8 cellular contexts compared by ENCODE assay signal in genomic region chr18:49460958-49461601, GRCh38. TPM values are rescaled to one million over a fixed set of nuclear protein-coding genes. Genes with fewer than 3 reads are reported as not detected.
DNase-seq lines count a peak whose midpoint lies in the region; ATAC-seq, FAIRE-seq and TF ChIP-seq lines count a peak whose summit lies in the region.

No MANE protein-coding gene starts in this region.

- POLR2A ChIA-PET in activated CD4-positive, alpha-beta T cell treated with anti-CD3 and anti-CD28 coated beads, Interleukin-2, amount 10 ng/mL, durations not matched to agents 7 days and 5 days (lab: Charles Lee) = no interaction called here
- POLR2A ChIA-PET in activated B cell treated with CpG ODN at 0.5 μM for 24 hours (lab: Charles Lee) = interaction anchor here (0.8 to 2.7 kb wide), 6 partner anchors 11 to 30 kb away, joined by 3 to 68 read pairs (median 4); partner anchors contain the start of gene C18orf32

- no peaks in the 10 kb centered on the region for H3K27me3 Mint-ChIP-seq in activated CD4-positive, alpha-beta T cell treated with anti-CD3 and anti-CD28 coated beads, Interleukin-2, amount 10 ng/mL, durations not matched to agents 7 days and 5 days
- H3K27me3 Mint-ChIP-seq in activated B cell treated with CpG ODN at 0.5 μM for 24 hours = no peaks in the 10 kb centered on the region

- H3K4me3 Mint-ChIP-seq in activated CD4-positive, alpha-beta T cell treated with anti-CD3 and anti-CD28 coated beads, Interleukin-2, amount 10 ng/mL, durations not matched to agents 7 days and 5 days = peak overlapping the region; percentile 88
- peak overlapping the region; percentile 88 for H3K4me3 Mint-ChIP-seq in activated B cell treated with CpG ODN at 0.5 μM for 24 hours

- peak overlapping the region; percentile 91 for H3K27ac Mint-ChIP-seq in activated CD4-positive, alpha-beta T cell treated with anti-CD3 and anti-CD28 coated beads, Interleukin-2, amount 10 ng/mL, durations not matched to agents 7 days and 5 days
- peak overlapping the region; percentile 87 for H3K27ac Mint-ChIP-seq in activated B cell treated with CpG ODN at 0.5 μM for 24 hours

- peak overlapping the region; percentile 33 for H3K9ac ChIP-seq in iPS-18a (ENCODE audit: low read length)
- H3K9ac ChIP-seq in subcutaneous abdominal adipose tissue (ENCODE audit: low read length in 5 of 5) = peak overlapping the region in 4 of 5 donors; percentile 94 to 96 (median 95)

- CTCF ChIA-PET in activated CD4-positive, alpha-beta T cell treated with anti-CD3 and anti-CD28 coated beads, Interleukin-2, amount 10 ng/mL, durations not matched to agents 7 days and 5 days (lab: Charles Lee) = interaction anchor here (0.6 to 1.1 kb wide), 5 partner anchors 22 to 1460 kb away, joined by 3 to 4 read pairs (median 3); no protein-coding TSS in a partner anchor
- CTCF ChIA-PET in activated B cell treated with CpG ODN at 0.5 μM for 24 hours (lab: Charles Lee) = no interaction called here

- no peaks in the 10 kb centered on the region for H3K9me3 ChIP-seq in iPS-18a (ENCODE audit: control insufficient read depth, low read depth, low read length)
- H3K9me3 ChIP-seq in subcutaneous abdominal adipose tissue (ENCODE audit: control insufficient read depth in 5 of 5, low read length in 5 of 5) = no peaks in the 10 kb centered on the region

- peak overlapping the region; percentile 75 for H3K4me3 ChIP-seq in iPS-18a (ENCODE audit: low read length)
- H3K4me3 ChIP-seq in subcutaneous abdominal adipose tissue (ENCODE audit: low read depth in 1 of 5, low read length in 5 of 5) = peak overlapping the region; percentile 82 to 96 (median 93)

- FAIRE-seq in GM19239 (lab: Jason Lieb, UNC) = no peak

- H3K4me1 ChIP-seq in iPS-18a (ENCODE audit: control insufficient read depth, low read depth, low read length) (peaks cover 21% of the 10 kb centered on the region), subcutaneous abdominal adipose tissue (ENCODE audit: control insufficient read depth in 5 of 5, insufficient read depth in 5 of 5, low read length in 5 of 5) (peaks cover 2 to 22% (median 22%) of the 10 kb centered on the region in 5 donors)

- H3K36me3 ChIP-seq in iPS-18a (ENCODE audit: control insufficient read depth, low read depth, low read length) = no peaks in the 10 kb centered on the region
- H3K36me3 ChIP-seq in subcutaneous abdominal adipose tissue (ENCODE audit: control insufficient read depth in 5 of 5, insufficient read depth in 5 of 5, low read length in 5 of 5) = no peaks in the 10 kb centered on the region

- TF ChIP-seq CTCF in activated B cell treated with CpG ODN at 0.5 μM for 24 hours (IDR thresholded peaks at IDR 0.05) = no peak

- peaks cover 4% of the 10 kb centered on the region for H3K36me3 Mint-ChIP-seq in activated CD4-positive, alpha-beta T cell treated with anti-CD3 and anti-CD28 coated beads, Interleukin-2, amount 10 ng/mL, durations not matched to agents 7 days and 5 days (ENCODE audit: low read depth)
- H3K36me3 Mint-ChIP-seq in activated B cell treated with CpG ODN at 0.5 μM for 24 hours (ENCODE audit: low read depth) = peaks cover 2% of the 10 kb centered on the region

- H3K9me3 Mint-ChIP-seq in activated CD4-positive, alpha-beta T cell treated with anti-CD3 and anti-CD28 coated beads, Interleukin-2, amount 10 ng/mL, durations not matched to agents 7 days and 5 days = no peaks in the 10 kb centered on the region
- H3K9me3 Mint-ChIP-seq in activated B cell treated with CpG ODN at 0.5 μM for 24 hours = no peaks in the 10 kb centered on the region

- H3K27me3 ChIP-seq in iPS-18a (ENCODE audit: control insufficient read depth, insufficient read depth, low read length) = peaks cover 6% of the 10 kb centered on the region
- H3K27me3 ChIP-seq in subcutaneous abdominal adipose tissue (ENCODE audit: control insufficient read depth in 5 of 5, insufficient read depth in 4 of 5, low read length in 5 of 5) = no peaks in the 10 kb centered on the region

- DNase-seq in activated CD4-positive, alpha-beta T cell treated with anti-CD3 and anti-CD28 coated beads, Interleukin-2, amount 10 ng/mL, durations not matched to agents 7 days and 5 days = no peak
- DNase-seq in activated CD4-positive, alpha-beta T cell treated with anti-CD3 and anti-CD28 coated beads for 4 hours = no peak
- DNase-seq in activated B cell treated with CpG ODN at 0.5 μM for 24 hours (no peak), C1 segment of cervical spinal cord (lab: John Stamatoyannopoulos, UW) (no peak), GM19239 (ENCODE audit: insufficient read length, low spot score) (no peak)

- H3K4me1 Mint-ChIP-seq in activated CD4-positive, alpha-beta T cell treated with anti-CD3 and anti-CD28 coated beads, Interleukin-2, amount 10 ng/mL, durations not matched to agents 7 days and 5 days = peaks cover 42% of the 10 kb centered on the region
- H3K4me1 Mint-ChIP-seq in activated B cell treated with CpG ODN at 0.5 μM for 24 hours = peaks cover 36% of the 10 kb centered on the region

- intact Hi-C loops in activated B cell treated with CpG ODN at 0.5 μM for 24 hours (cut with micrococcal nuclease) = loop anchor here (1.0 to 10.0 kb wide), 7 partner anchors 26 to 926 kb away; partner anchors contain the start of genes ACAA2, C18orf32, CFAP53 and CTIF

- H3K27ac ChIP-seq in iPS-18a (ENCODE audit: low read length) = no peak overlapping the region
- H3K27ac ChIP-seq in subcutaneous abdominal adipose tissue (ENCODE audit: low read depth, low read length) = peak overlapping the region; percentile 96

- ATAC-seq in activated B cell treated with CpG ODN at 0.5 μM for 24 hours (ENCODE audit: low read depth) (no peak), HG03432 (IDR thresholded peaks at IDR 0.05; ENCODE audit: unreplicated experiment) (no peak)

RNA-seq across cellular contexts. Expression of gene DYM, which starts 0.6 kb away (rescaled TPM):
- 10 to 100 TPM; 60.5 to 66.3 TPM for total RNA-seq in activated CD4-positive, alpha-beta T cell treated with anti-CD3 and anti-CD28 coated beads, Interleukin-2, amount 10 ng/mL, durations not matched to agents 7 days and 5 days
- total RNA-seq in activated B cell treated with CpG ODN at 0.5 μM for 24 hours = 73.6 and 78.4 TPM in 2 replicates

RNA-seq across cellular contexts. Expression of gene C18orf32, which starts 26.0 kb away (rescaled TPM):
- total RNA-seq in activated CD4-positive, alpha-beta T cell treated with anti-CD3 and anti-CD28 coated beads, Interleukin-2, amount 10 ng/mL, durations not matched to agents 7 days and 5 days = 10 to 100 TPM; 27.3 to 34.7 TPM
- 31.6 and 32.9 TPM in 2 replicates for total RNA-seq in activated B cell treated with CpG ODN at 0.5 μM for 24 hours

RNA-seq across cellular contexts. Expression of gene RPL17, which starts 31.2 kb away (rescaled TPM):
- total RNA-seq in activated CD4-positive, alpha-beta T cell treated with anti-CD3 and anti-CD28 coated beads, Interleukin-2, amount 10 ng/mL, durations not matched to agents 7 days and 5 days = 1,000 to 10,000 TPM; 1,398 to 1,634 TPM
- total RNA-seq in activated B cell treated with CpG ODN at 0.5 μM for 24 hours = 2,467 and 2,722 TPM in 2 replicates
